Comparison of ENCODE assay signal across 12 cellular contexts in genomic region chr6:44921787-44922186, GRCh38.
A peak's percentile ranks its signal among the peaks of the same experiment; 100 is the strongest.
DNase-seq lines count a peak whose midpoint lies in the region; ATAC-seq and TF ChIP-seq lines count a peak whose summit lies in the region.
"Had no signal": no experiment of that assay in that cellular context is flagged by ENCODE, and none has a peak within 500 bp of the region (broad histone marks: within the 10 kb centered on the region; RNA-seq: fewer than 3 reads in every experiment).

No MANE protein-coding gene starts in this region.

- in situ Hi-C loops in brain microvascular endothelial cell (cut with HindIII; ENCODE audit: low pct_ligation_motif_present, low sequenced_read_pairs) = no loop called here

- H3K9me3 ChIP-seq in body of pancreas (no peaks in the 10 kb centered on the region), mucosa of descending colon (no peaks in the 10 kb centered on the region), vagina (no peaks in the 10 kb centered on the region)

- H3K4me3 ChIP-seq in body of pancreas (no peak overlapping the region), mucosa of descending colon (no peak overlapping the region), vagina (no peak overlapping the region), brain microvascular endothelial cell (ENCODE audit: low read depth, low read length) (no peak overlapping the region)

- intact Hi-C loops in body of pancreas (cut with DNase I) = no loop called here
- intact Hi-C loops in mucosa of descending colon (cut with DNase I, micrococcal nuclease) = no loop called here
- intact Hi-C loops in vagina (cut with DNase I) = no loop called here

- 12 to 15% methylated on average over 3 of the region's 3 CpGs for WGBS in body of pancreas, 2 donors

- H3K4me1 ChIP-seq in body of pancreas = peaks cover 22% of the 10 kb centered on the region
- H3K4me1 ChIP-seq in mucosa of descending colon (ENCODE audit: low read depth) = no peaks in the 10 kb centered on the region
- no peaks in the 10 kb centered on the region for H3K4me1 ChIP-seq in vagina

- H3K36me3 ChIP-seq in body of pancreas (replicated peaks in 1 of 2; ENCODE audit: insufficient read depth in 1 of 2, low read depth in 2 of 2) = no peaks in the 10 kb centered on the region
- no peaks in the 10 kb centered on the region for H3K36me3 ChIP-seq in mucosa of descending colon (ENCODE audit: low read depth)
- no peaks in the 10 kb centered on the region for H3K36me3 ChIP-seq in vagina
- H3K36me3 ChIP-seq in brain microvascular endothelial cell (replicated peaks) = no peaks in the 10 kb centered on the region

- TF ChIP-seq CTCF in body of pancreas (IDR thresholded peaks at IDR 0.05) (peak in 4 of 7 experiments; percentile 22 to 29 (median 25)), mucosa of descending colon (IDR thresholded peaks at IDR 0.05) (no peak), vagina (IDR thresholded peaks at IDR 0.05) (no peak), brain microvascular endothelial cell (IDR thresholded peaks at IDR 0.05; ENCODE audit: low read depth, low read length, missing control alignments) (no peak)

- no peak for TF ChIP-seq POLR2A in body of pancreas (IDR thresholded peaks at IDR 0.05)
- no peak for TF ChIP-seq POLR2A in vagina (IDR thresholded peaks at IDR 0.05)

- H3K27me3 ChIP-seq in body of pancreas (no peaks in the 10 kb centered on the region), vagina (no peaks in the 10 kb centered on the region), brain microvascular endothelial cell (replicated peaks) (no peaks in the 10 kb centered on the region)

- peak; percentile 88 for ATAC-seq in body of pancreas
- ATAC-seq in mucosa of descending colon = peak; percentile 46
- no peak for ATAC-seq in HG03108 (IDR thresholded peaks at IDR 0.05; ENCODE audit: unreplicated experiment)

- no peak overlapping the region for H3K27ac ChIP-seq in body of pancreas
- no peak overlapping the region for H3K27ac ChIP-seq in vagina
- no peak overlapping the region for H3K27ac ChIP-seq in brain microvascular endothelial cell

- DNase-seq in NCI-H748 (lab: John Stamatoyannopoulos, UW; ENCODE audit: unreplicated experiment) = peak; percentile 15
- DNase-seq in NCI-H748 treated with DMSO at 0.1 percent for 48 hours (lab: John Stamatoyannopoulos, UW) = no peak
- DNase-seq in NCI-H2171 (lab: John Stamatoyannopoulos, UW) = peak; percentile 57
- peak; percentile 67 to 81 (median 74) for DNase-seq in body of pancreas
- DNase-seq in mucosa of descending colon = no peak
- no peak for DNase-seq in vagina (ENCODE audit: extremely low spot score in 2 of 2)
- no peak for DNase-seq in brain microvascular endothelial cell
- DNase-seq: activated effector memory CD4-positive, alpha-beta T cell treated with anti-CD3 and anti-CD28 coated beads, Interleukin-2, amount 50 U/mL, for 16 hours; HFFc6; Kasumi-1; NCI-H226 had no signal

Comparison
In these comparisons a context has a peak if more than half of its experiments do, and no peak if none do; other contexts are left out.
1. DNase-seq: peak in NCI-H748 (single experiment), NCI-H2171 (single experiment) and body of pancreas (4 of 4); none in NCI-H748 treated with DMSO at 0.1 percent for 48 hours (single experiment), mucosa of descending colon (0 of 3), vagina (0 of 2) and brain microvascular endothelial cell (single experiment).
2. CTCF ChIP-seq: peak in body of pancreas (4 of 7); none in mucosa of descending colon (single experiment), vagina (0 of 3) and brain microvascular endothelial cell (single experiment).